ENCODE assay signal across 1 cellular context in genomic region chr2:235050992-235051351, GRCh38.
TF ChIP-seq lines count a peak whose summit lies in the region.

No MANE protein-coding gene starts in this region.

TF ChIP-seq in HEK293, 187 proteins besides CTCF, POLR2A, EP300 and RAD21 (continued from another document and continues in another):
- TF ChIP-seq ZNF639 (tag by site-specific recombination; IDR thresholded peaks at IDR 0.05) (peak; percentile 83), ZSCAN5A (tag by site-specific recombination; IDR thresholded peaks at IDR 0.05) (no peak), KLF10 (tag by site-specific recombination; IDR thresholded peaks at IDR 0.05) (peak; percentile 76), PRDM1 (tag by site-specific recombination; IDR thresholded peaks at IDR 0.05) (peak; percentile 46; the same call in 1 of the 2 replicates), ZNF426 (tag by site-specific recombination; IDR thresholded peaks at IDR 0.05) (no peak), ZIC2 (tag by site-specific recombination; IDR thresholded peaks at IDR 0.05) (peak; percentile 62), INSM2 (tag by site-specific recombination; IDR thresholded peaks at IDR 0.05) (peak; percentile 80), PBX3 (CRISPR knock-in tag; IDR thresholded peaks at IDR 0.05) (0 out of 2 replicates have a peak, but pooled peaks have one; percentile 27), PATZ1 (tag by site-specific recombination; IDR thresholded peaks at IDR 0.05) (peak; percentile 73), ZNF747 (tag by site-specific recombination; IDR thresholded peaks at IDR 0.05) (no peak), ZNF2 (tag by site-specific recombination; IDR thresholded peaks at IDR 0.05) (0 out of 2 replicates have a peak, but pooled peaks have one; percentile 33), ZNF366 (tag by site-specific recombination; conservative IDR thresholded peaks at IDR 0.05) (peak; percentile 82), ATF2 (tag by site-specific recombination; IDR thresholded peaks at IDR 0.05; ENCODE audit: low read depth) (peak; percentile 99), ZNF76 (tag by site-specific recombination; IDR thresholded peaks at IDR 0.05; ENCODE audit: borderline replicate concordance, low read depth) (0 out of 2 replicates have a peak, but pooled peaks have one; percentile 38), ZNF324 (tag by site-specific recombination; IDR thresholded peaks at IDR 0.05) (peak; percentile 76), ZBTB10 (tag by site-specific recombination; IDR thresholded peaks at IDR 0.05) (peak; percentile 41; the same call in 1 of the 2 replicates), GLIS1 (tag by site-specific recombination; IDR thresholded peaks at IDR 0.05) (peak; percentile 84), ZNF501 (tag by site-specific recombination; IDR thresholded peaks at IDR 0.05) (0 out of 2 replicates have a peak, but pooled peaks have one; percentile 50), SP3 (tag by site-specific recombination; IDR thresholded peaks at IDR 0.05) (peak; percentile 34; the same call in 1 of the 2 replicates), ZNF558 (tag by site-specific recombination; IDR thresholded peaks at IDR 0.05) (0 out of 2 replicates have a peak, but pooled peaks have one; percentile 61), BCL11A (tag by site-specific recombination; IDR thresholded peaks at IDR 0.05; ENCODE audit: low read depth) (0 out of 2 replicates have a peak, but pooled peaks have one; percentile 38), ZNF335 (tag by site-specific recombination; conservative IDR thresholded peaks at IDR 0.05) (no peak), ZNF24 (tag by site-specific recombination; IDR thresholded peaks at IDR 0.05) (peak; percentile 90), PRDM4 (tag by site-specific recombination; IDR thresholded peaks at IDR 0.05) (peak; percentile 57; the same call in 1 of the 2 replicates), HOXC10 (CRISPR knock-in tag; IDR thresholded peaks at IDR 0.05) (no peak), ZNF843 (tag by site-specific recombination; IDR thresholded peaks at IDR 0.05) (peak; percentile 83), KLF17 (tag by site-specific recombination; IDR thresholded peaks at IDR 0.05) (peak; percentile 89), ZNF629 (tag by site-specific recombination; IDR thresholded peaks at IDR 0.05) (peak; percentile 99), ZNF654 (tag by site-specific recombination; IDR thresholded peaks at IDR 0.05; ENCODE audit: low read depth) (no peak), ZNF521 (tag by site-specific recombination; IDR thresholded peaks at IDR 0.05) (no peak), ZBTB21 (tag by site-specific recombination; IDR thresholded peaks at IDR 0.05) (peak; percentile 96), ZNF776 (tag by site-specific recombination; IDR thresholded peaks at IDR 0.05; ENCODE audit: borderline replicate concordance) (no peak), ZSCAN23 (tag by site-specific recombination; IDR thresholded peaks at IDR 0.05) (peak; percentile 51; the same call in 1 of the 2 replicates), TRIM28 (IDR thresholded peaks at IDR 0.05; ENCODE audit: borderline replicate concordance, low read length) (peak; percentile 83), ZFP69B (tag by site-specific recombination; IDR thresholded peaks at IDR 0.05) (peak; percentile 42; the same call in 1 of the 2 replicates), ZNF692 (tag by site-specific recombination; IDR thresholded peaks at IDR 0.05) (peak; percentile 66), HIC1 (tag by site-specific recombination; IDR thresholded peaks at IDR 0.05) (peak; percentile 78), KLF16 (tag by site-specific recombination; IDR thresholded peaks at IDR 0.05) (0 out of 2 replicates have a peak, but pooled peaks have one; percentile 16)
